ENCODE assay signal across 10 cellular contexts in genomic region chrX:16828126-16828908, GRCh38. TPM values are rescaled to one million over a fixed set of nuclear protein-coding genes. Genes with fewer than 3 reads are reported as not detected.
DNase-seq lines count a peak whose midpoint lies in the region; ATAC-seq and TF ChIP-seq lines count a peak whose summit lies in the region.
"Had no signal": no experiment of that assay in that cellular context is flagged by ENCODE, and none has a peak within 500 bp of the region (broad histone marks: within the 10 kb centered on the region; RNA-seq: fewer than 3 reads in every experiment).

No MANE protein-coding gene starts in this region.

- no peaks in the 10 kb centered on the region for H3K4me1 ChIP-seq in fibroblast of lung (ENCODE audit: control insufficient read depth, extremely low read depth, insufficient read depth, low read length)
- H3K4me1 ChIP-seq in naive thymus-derived CD4-positive, alpha-beta T cell (ENCODE audit: control insufficient read depth in 2 of 2, insufficient read depth in 2 of 2, low read length in 2 of 2), result no peaks in the 10 kb centered on the region
- H3K4me1 ChIP-seq: BLaER1 treated with 17β-estradiol and CSF1 and Interleukin-3, amounts not matched to agents 10 nM and 100 nM had no signal

- peaks cover 21% of the 10 kb centered on the region for H3K36me3 Mint-ChIP-seq in nephron progenitor cell (ENCODE audit: low read depth)
- peaks cover 0 to 54% (median 4%) of the 10 kb centered on the region in 5 donors for H3K36me3 Mint-ChIP-seq in naive thymus-derived CD4-positive, alpha-beta T cell
- peaks cover 2% of the 10 kb centered on the region for H3K36me3 Mint-ChIP-seq in activated CD4-positive, alpha-beta T cell treated with anti-CD3 and anti-CD28 coated beads, Interleukin-2, amount 10 ng/mL, durations not matched to agents 7 days and 5 days (ENCODE audit: low read depth)

- H3K4me3 Mint-ChIP-seq in nephron progenitor cell, result no peak overlapping the region
- no peak overlapping the region for H3K4me3 Mint-ChIP-seq in naive thymus-derived CD4-positive, alpha-beta T cell
- no peak overlapping the region for H3K4me3 Mint-ChIP-seq in activated CD4-positive, alpha-beta T cell treated with anti-CD3 and anti-CD28 coated beads, Interleukin-2, amount 10 ng/mL, durations not matched to agents 7 days and 5 days

- H2AFZ ChIP-seq in fibroblast of lung (ENCODE audit: low read length), result no peak overlapping the region

- H3K4me2 ChIP-seq in fibroblast of lung (ENCODE audit: extremely low read depth, insufficient read depth, low read length), result no peak overlapping the region
- H3K4me2 ChIP-seq: BLaER1 treated with 17β-estradiol and CSF1 and Interleukin-3, amounts not matched to agents 10 nM and 100 nM had no signal

- POLR2A ChIA-PET in AG04450 (lab: Yijun Ruan, JAX), result no interaction called here
- POLR2A ChIA-PET in naive thymus-derived CD4-positive, alpha-beta T cell (lab: Charles Lee), result interaction anchor here (0.5 kb wide), 1 partner anchor 30 kb away, joined by 3 read pairs; no protein-coding TSS in a partner anchor
- POLR2A ChIA-PET in activated CD4-positive, alpha-beta T cell treated with anti-CD3 and anti-CD28 coated beads, Interleukin-2, amount 10 ng/mL, durations not matched to agents 7 days and 5 days (lab: Charles Lee), result interaction anchor here (0.5 kb wide), 1 partner anchor 16 kb away, joined by 3 read pairs; no protein-coding TSS in a partner anchor

- CTCF ChIA-PET in AG04450 (lab: Charles Lee), result interaction anchor here (0.9 to 6.7 kb wide), 6 partner anchors 11 to 218 kb away, joined by 3 to 126 read pairs (median 11); no protein-coding TSS in a partner anchor
- CTCF ChIA-PET in naive thymus-derived CD4-positive, alpha-beta T cell (lab: Charles Lee), result interaction anchor here (1.2 kb wide), 1 partner anchor 55 kb away, joined by 5 read pairs; no protein-coding TSS in a partner anchor
- CTCF ChIA-PET in activated CD4-positive, alpha-beta T cell treated with anti-CD3 and anti-CD28 coated beads, Interleukin-2, amount 10 ng/mL, durations not matched to agents 7 days and 5 days (lab: Charles Lee), result interaction anchor here (0.5 to 1.4 kb wide), 3 partner anchors 9 to 218 kb away, joined by 4 to 5 read pairs (median 5); no protein-coding TSS in a partner anchor

- H3K27me3 ChIP-seq in AG04450 (ENCODE audit: control insufficient read depth, insufficient read depth, low read length), result no peaks in the 10 kb centered on the region
- no peaks in the 10 kb centered on the region for H3K27me3 ChIP-seq in fibroblast of lung (ENCODE audit: control insufficient read depth, insufficient read depth, low read length)
- H3K27me3 ChIP-seq in naive thymus-derived CD4-positive, alpha-beta T cell (ENCODE audit: control insufficient read depth in 2 of 2, insufficient read depth in 2 of 2, low read length in 2 of 2), result no peaks in the 10 kb centered on the region
- H3K27me3 ChIP-seq: BLaER1 treated with 17β-estradiol and CSF1 and Interleukin-3, amounts not matched to agents 10 nM and 100 nM had no signal

- no peak for ATAC-seq in naive thymus-derived CD4-positive, alpha-beta T cell
- ATAC-seq: Panc1 had no signal

- H3K79me2 ChIP-seq in fibroblast of lung (ENCODE audit: control insufficient read depth, insufficient read depth, low read length), result no peaks in the 10 kb centered on the region

- H3K27ac Mint-ChIP-seq in nephron progenitor cell, result peak overlapping the region; percentile 64
- H3K27ac Mint-ChIP-seq in naive thymus-derived CD4-positive, alpha-beta T cell, result no peak overlapping the region
- H3K27ac Mint-ChIP-seq in activated CD4-positive, alpha-beta T cell treated with anti-CD3 and anti-CD28 coated beads, Interleukin-2, amount 10 ng/mL, durations not matched to agents 7 days and 5 days, result no peak overlapping the region

- peaks cover 3% of the 10 kb centered on the region for H3K36me3 ChIP-seq in fibroblast of lung (ENCODE audit: control insufficient read depth, insufficient read depth, low read length)
- peaks cover 0 to 36% (median 0%) of the 10 kb centered on the region in 3 experiments for H3K36me3 ChIP-seq in naive thymus-derived CD4-positive, alpha-beta T cell (ENCODE audit: control insufficient read depth in 2 of 3, insufficient read depth in 3 of 3, low read length in 3 of 3)

- intact Hi-C loops in naive thymus-derived CD4-positive, alpha-beta T cell (cut with micrococcal nuclease), result loop anchor here (5.0 kb wide), 3 partner anchors 39 to 764 kb away; partner anchors contain the start of gene TXLNG (in 1 of the 2)

- no peaks in the 10 kb centered on the region for H3K27me3 Mint-ChIP-seq in nephron progenitor cell (ENCODE audit: low read depth, poor library complexity)
- H3K27me3 Mint-ChIP-seq in naive thymus-derived CD4-positive, alpha-beta T cell, result no peaks in the 10 kb centered on the region
- no peaks in the 10 kb centered on the region for H3K27me3 Mint-ChIP-seq in activated CD4-positive, alpha-beta T cell treated with anti-CD3 and anti-CD28 coated beads, Interleukin-2, amount 10 ng/mL, durations not matched to agents 7 days and 5 days

- H3K9me3 Mint-ChIP-seq in nephron progenitor cell, result no peaks in the 10 kb centered on the region
- H3K9me3 Mint-ChIP-seq in naive thymus-derived CD4-positive, alpha-beta T cell, result no peaks in the 10 kb centered on the region
- no peaks in the 10 kb centered on the region for H3K9me3 Mint-ChIP-seq in activated CD4-positive, alpha-beta T cell treated with anti-CD3 and anti-CD28 coated beads, Interleukin-2, amount 10 ng/mL, durations not matched to agents 7 days and 5 days

- in situ Hi-C loops in SK-MEL-5 (cut with HindIII; ENCODE audit: low pct_unique_long_range_greater_than_20kb, low sequenced_read_pairs), result no loop called here

- TF ChIP-seq CTCF in AG04450 (IDR thresholded peaks at IDR 0.05; ENCODE audit: low read depth, low read length), result no peak
- no peak for TF ChIP-seq CTCF in fibroblast of lung (conservative IDR thresholded peaks at IDR 0.05 in 1 of 2, IDR thresholded peaks at IDR 0.05 in 1 of 2; ENCODE audit: low read depth in 1 of 2, low read length in 2 of 2)
- no peak for TF ChIP-seq CTCF in nephron progenitor cell (IDR thresholded peaks at IDR 0.05)

- H3K4me3 ChIP-seq in AG04450 (ENCODE audit: low read depth, low read length), result no peak overlapping the region
- no peak overlapping the region for H3K4me3 ChIP-seq in fibroblast of lung (replicated peaks in 1 of 4; ENCODE audit: control extremely low read depth in 1 of 4, insufficient read depth in 1 of 4, low read depth in 3 of 4, low read length in 4 of 4)
- H3K4me3 ChIP-seq in naive thymus-derived CD4-positive, alpha-beta T cell (ENCODE audit: low read length), result no peak overlapping the region
- H3K4me3 ChIP-seq: BLaER1 treated with 17β-estradiol and CSF1 and Interleukin-3, amounts not matched to agents 10 nM and 100 nM had no signal

- H3K27ac ChIP-seq in AG04450 (ENCODE audit: low read depth, low read length) (peak overlapping the region; percentile 68), fibroblast of lung (ENCODE audit: insufficient read depth, low read length) (peak overlapping the region; percentile 63)
- no peak overlapping the region for H3K27ac ChIP-seq in naive thymus-derived CD4-positive, alpha-beta T cell (ENCODE audit: low read depth, low read length)
- H3K27ac ChIP-seq: BLaER1 treated with 17β-estradiol and CSF1 and Interleukin-3, amounts not matched to agents 10 nM and 100 nM had no signal

- no peak overlapping the region for H3K9ac ChIP-seq in fibroblast of lung (ENCODE audit: insufficient read depth, low read length)
- H3K9ac ChIP-seq: BLaER1 treated with 17β-estradiol and CSF1 and Interleukin-3, amounts not matched to agents 10 nM and 100 nM had no signal

- peaks cover 20% of the 10 kb centered on the region for H3K4me1 Mint-ChIP-seq in nephron progenitor cell
- peaks cover 0 to 8% (median 0%) of the 10 kb centered on the region in 7 donors for H3K4me1 Mint-ChIP-seq in naive thymus-derived CD4-positive, alpha-beta T cell
- peaks cover 6% of the 10 kb centered on the region for H3K4me1 Mint-ChIP-seq in activated CD4-positive, alpha-beta T cell treated with anti-CD3 and anti-CD28 coated beads, Interleukin-2, amount 10 ng/mL, durations not matched to agents 7 days and 5 days

- H3K9me3 ChIP-seq in AG04450 (ENCODE audit: control insufficient read depth, insufficient read depth, low read length) (no peaks in the 10 kb centered on the region), fibroblast of lung (ENCODE audit: control insufficient read depth, insufficient read depth, low read depth, low read length) (no peaks in the 10 kb centered on the region)
- H3K9me3 ChIP-seq in naive thymus-derived CD4-positive, alpha-beta T cell (ENCODE audit: control insufficient read depth in 2 of 3, low read length in 3 of 3), result no peaks in the 10 kb centered on the region
- H3K9me3 ChIP-seq: BLaER1 treated with 17β-estradiol and CSF1 and Interleukin-3, amounts not matched to agents 10 nM and 100 nM had no signal

- no peaks in the 10 kb centered on the region for H4K20me1 ChIP-seq in fibroblast of lung (ENCODE audit: control insufficient read depth, extremely low read depth, insufficient read depth, low read length)

- peak; percentile 44 for DNase-seq in AG04450 (ENCODE audit: low read depth, low spot score)
- peak; percentile 58 for DNase-seq in SK-MEL-5 (ENCODE audit: low read depth, low spot score)
- DNase-seq in fibroblast of lung (ENCODE audit: low read depth in 2 of 2), result peak; percentile 93 to 95
- no peak for DNase-seq in nephron progenitor cell
- DNase-seq in naive thymus-derived CD4-positive, alpha-beta T cell, result no peak
- no peak for DNase-seq in DMS153 (lab: John Stamatoyannopoulos, UW)
- DNase-seq in KG1 (lab: John Stamatoyannopoulos, UW), result no peak
- no peak for DNase-seq in activated CD4-positive, alpha-beta T cell treated with anti-CD3 and anti-CD28 coated beads, Interleukin-2, amount 10 ng/mL, durations not matched to agents 7 days and 5 days

RNA-seq across cellular contexts. Expression of gene RBBP7, which starts 41.8 kb away (rescaled TPM):
- 133 and 157 TPM in 2 replicates for polyA plus RNA-seq in AG04450 (2011; rRNA removed)
- 79.5 and 82.3 TPM in 2 replicates for polyA minus RNA-seq in AG04450 (2011; rRNA and poly(A)+ RNA removed)
- 101 and 107 TPM in 2 replicates for total RNA-seq in SK-MEL-5 (2014; rRNA removed; shearing (Covaris generic))
- 109 and 112 TPM in 2 replicates for polyA plus RNA-seq in SK-MEL-5 (2015; cell fraction: cytosol; rRNA removed)
- polyA plus RNA-seq in SK-MEL-5 (2015; cell fraction: nucleus; rRNA removed), result 225 and 230 TPM in 2 replicates
- 142 and 174 TPM in 2 replicates for total RNA-seq in fibroblast of lung
- polyA plus RNA-seq in fibroblast of lung, result 149 and 213 TPM in 2 replicates
- polyA plus RNA-seq in fibroblast of lung (2012), result 123 and 213 TPM in 2 replicates
- 102 and 125 TPM in 2 replicates for polyA minus RNA-seq in fibroblast of lung (ENCODE audit: low replicate concordance)
- 100 to 1,000 TPM in 1 of 5 experiments, 10 to 100 TPM in 4; 82.9 to 112 (median 94.6) TPM for total RNA-seq in naive thymus-derived CD4-positive, alpha-beta T cell
- polyA plus RNA-seq in naive thymus-derived CD4-positive, alpha-beta T cell, result 100 to 1,000 TPM; 115 to 145 TPM
- total RNA-seq in activated CD4-positive, alpha-beta T cell treated with anti-CD3 and anti-CD28 coated beads, Interleukin-2, amount 10 ng/mL, durations not matched to agents 7 days and 5 days, result 100 to 1,000 TPM; 149 to 191 TPM

RNA-seq across cellular contexts. Expression of gene TXLNG, which starts 42.1 kb away (rescaled TPM):
- polyA plus RNA-seq in AG04450 (2011; rRNA removed), result 10.0 and 15.4 TPM in 2 replicates
- polyA minus RNA-seq in AG04450 (2011; rRNA and poly(A)+ RNA removed), result 3.9 and 6.7 TPM in 2 replicates
- 14.7 and 15.3 TPM in 2 replicates for total RNA-seq in SK-MEL-5 (2014; rRNA removed; shearing (Covaris generic))
- polyA plus RNA-seq in SK-MEL-5 (2015; cell fraction: cytosol; rRNA removed), result 16.8 and 24.1 TPM in 2 replicates
- polyA plus RNA-seq in SK-MEL-5 (2015; cell fraction: nucleus; rRNA removed), result 30.0 and 51.3 TPM in 2 replicates
- 11.6 and 18.0 TPM in 2 replicates for total RNA-seq in fibroblast of lung
- 9.0 and 17.1 TPM in 2 replicates for polyA plus RNA-seq in fibroblast of lung
- 5.6 and 10.4 TPM in 2 replicates for polyA plus RNA-seq in fibroblast of lung (2012)
- 1.1 and 3.9 TPM in 2 replicates for polyA minus RNA-seq in fibroblast of lung (ENCODE audit: low replicate concordance)
- total RNA-seq in naive thymus-derived CD4-positive, alpha-beta T cell, result 10 to 100 TPM; 11.9 to 23.1 (median 17.3) TPM
- 10 to 100 TPM; 16.0 to 22.1 TPM for polyA plus RNA-seq in naive thymus-derived CD4-positive, alpha-beta T cell
- 10 to 100 TPM; 10.4 to 12.2 TPM for total RNA-seq in activated CD4-positive, alpha-beta T cell treated with anti-CD3 and anti-CD28 coated beads, Interleukin-2, amount 10 ng/mL, durations not matched to agents 7 days and 5 days

Comparison
In these comparisons a context has a peak if more than half of its experiments do, and no peak if none do; other contexts are left out.
1. DNase-seq: peak in AG04450 (single experiment), SK-MEL-5 (single experiment) and fibroblast of lung (2 of 2); none in nephron progenitor cell (single experiment), naive thymus-derived CD4-positive, alpha-beta T cell (0 of 9), DMS153 (single experiment), KG1 (single experiment) and activated CD4-positive, alpha-beta T cell treated with anti-CD3 and anti-CD28 coated beads, Interleukin-2, amount 10 ng/mL, durations not matched to agents 7 days and 5 days (single experiment).